Comparison of ENCODE assay signal across 8 cellular contexts in genomic region chr17:29569245-29569950, GRCh38. TPM values are rescaled to one million over a fixed set of nuclear protein-coding genes. Genes with fewer than 3 reads are reported as not detected.
DNase-seq lines count a peak whose midpoint lies in the region; ATAC-seq and TF ChIP-seq lines count a peak whose summit lies in the region.

No MANE protein-coding gene starts in this region.

- H3K79me2 ChIP-seq in parathyroid adenoma, result no peaks in the 10 kb centered on the region

- DNase-seq in GM12865 (ENCODE audit: low read depth) (no peak), RPMI7951 (ENCODE audit: low read depth) (peak; percentile 51), UCSD-AML1 (lab: John Stamatoyannopoulos, UW; ENCODE audit: unreplicated experiment) (no peak), COR-L47 (lab: John Stamatoyannopoulos, UW) (no peak)
- no peak for DNase-seq in effector CD8-positive, alpha-beta T cell (lab: John Stamatoyannopoulos, UW)

- H3K9ac ChIP-seq in parathyroid adenoma, result peak overlapping the region; percentile 53

- peak overlapping the region; percentile 74 for H3K4me2 ChIP-seq in parathyroid adenoma (ENCODE audit: low read length)

- no peaks in the 10 kb centered on the region for H3K27me3 ChIP-seq in parathyroid adenoma (ENCODE audit: control insufficient read depth, insufficient read depth, low read length)

- ATAC-seq in esophagus mucosa, result peak; percentile 23
- no peak for ATAC-seq in GM18520 (IDR thresholded peaks at IDR 0.05; ENCODE audit: unreplicated experiment)

- peaks cover 8% of the 10 kb centered on the region for H3K4me1 ChIP-seq in parathyroid adenoma

- H3K36me3 ChIP-seq in parathyroid adenoma (ENCODE audit: control insufficient read depth, insufficient read depth, low read length), result no peaks in the 10 kb centered on the region

- H3K4me3 ChIP-seq in GM12865 (ENCODE audit: low read depth, low read length) (peak overlapping the region; percentile 61), parathyroid adenoma (ENCODE audit: low read depth, low read length) (peak overlapping the region; percentile 60)

- H3K9me3 ChIP-seq in parathyroid adenoma (ENCODE audit: control insufficient read depth, low read length), result no peaks in the 10 kb centered on the region

- H3K27ac ChIP-seq in parathyroid adenoma, result peak overlapping the region; percentile 77

- H2AFZ ChIP-seq in parathyroid adenoma, result peak overlapping the region; percentile 97

- TF ChIP-seq CTCF in GM12865 (IDR thresholded peaks at IDR 0.05; ENCODE audit: insufficient read depth, low read depth, low read length, missing control alignments) (no peak), parathyroid adenoma (IDR thresholded peaks at IDR 0.05) (no peak)

RNA-seq across cellular contexts. Expression of gene TP53I13, which starts 0.9 kb away (rescaled TPM):
- 29.3 and 42.1 TPM in 2 replicates for total RNA-seq in RPMI7951 (2014; rRNA removed; shearing (Covaris generic))
- 13.4 TPM for total RNA-seq in esophagus mucosa

RNA-seq across cellular contexts. Expression of gene ABHD15, which starts 2.6 kb away (rescaled TPM):
- 4.3 and 4.6 TPM in 2 replicates for total RNA-seq in RPMI7951 (2014; rRNA removed; shearing (Covaris generic))
- 2.5 TPM for total RNA-seq in esophagus mucosa

RNA-seq across cellular contexts. Expression of gene GIT1, which starts 20.1 kb away (rescaled TPM):
- total RNA-seq in RPMI7951 (2014; rRNA removed; shearing (Covaris generic)), result 12.0 and 15.8 TPM in 2 replicates
- total RNA-seq in esophagus mucosa, result 28.7 TPM

RNA-seq across cellular contexts. Expression of gene ANKRD13B, which starts 23.5 kb away (rescaled TPM):
- 0.78 and 1.2 TPM in 2 replicates for total RNA-seq in RPMI7951 (2014; rRNA removed; shearing (Covaris generic))
- 2.7 TPM for total RNA-seq in esophagus mucosa

RNA-seq across cellular contexts. Expression of gene CORO6, which starts 53.3 kb away (rescaled TPM):
- total RNA-seq in RPMI7951 (2014; rRNA removed; shearing (Covaris generic)), result 9.9 and 10.1 TPM in 2 replicates
- 1.4 TPM for total RNA-seq in esophagus mucosa
